In the genomic region with DNA sequence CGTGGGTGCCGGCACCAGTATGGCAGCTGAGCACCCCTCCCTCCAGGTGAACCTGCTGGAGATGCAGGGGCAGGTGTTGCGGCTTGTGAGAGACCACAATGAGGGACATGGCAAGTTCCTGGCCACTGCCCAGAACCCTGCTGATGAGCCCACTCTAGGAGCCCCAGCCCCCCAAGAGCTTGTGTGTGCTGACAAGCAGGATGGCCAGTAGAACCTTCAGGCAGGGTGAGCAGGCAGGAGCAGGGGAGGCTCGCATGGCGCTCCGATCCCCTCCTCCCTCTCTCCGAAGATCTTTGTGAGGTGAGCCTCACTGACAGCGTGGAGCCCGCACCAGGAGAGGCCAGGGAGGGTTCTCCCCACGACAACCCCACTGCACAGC, we compare ENCODE assay signal across 29 cellular contexts. TPM values are rescaled to one million over a fixed set of nuclear protein-coding genes. Genes with fewer than 3 reads are reported as not detected.
A peak's percentile ranks its signal among the peaks of the same experiment; 100 is the strongest.
DNase-seq lines count a peak whose midpoint lies in the region; ATAC-seq and TF ChIP-seq lines count a peak whose summit lies in the region.
"Had no signal": no experiment of that assay in that cellular context is flagged by ENCODE, and none has a peak within 500 bp of the region (broad histone marks: within the 10 kb centered on the region; RNA-seq: fewer than 3 reads in every experiment).

No MANE protein-coding gene starts in this region.

- DNase-seq in right atrium auricular region (ENCODE audit: low spot score): peak; percentile 57
- no peak for DNase-seq in heart left ventricle
- peak; percentile 5 for DNase-seq in NCI-H146 treated with DMSO at 0.1 percent for 48 hours (lab: John Stamatoyannopoulos, UW; ENCODE audit: unreplicated experiment)
- no peak for DNase-seq in dorsolateral prefrontal cortex
- no peak for DNase-seq in stomach
- no peak for DNase-seq in COLO829 (ENCODE audit: low spot score)
- DNase-seq in activated gamma-delta T cell treated with Interleukin-2 at 50 U/mL for 16 hours: no peak
- DNase-seq: activated CD4-positive, alpha-beta memory T cell treated with anti-CD3 and anti-CD28 coated beads, Interleukin-2, amount 10 ng/mL, durations not matched to agents 7 days and 5 days; activated CD4-positive, CD25-positive, alpha-beta regulatory T cell; activated effector memory CD4-positive, alpha-beta T cell treated with Interleukin-2 at 50 U/mL for 16 hours; activated naive CD8-positive, alpha-beta T cell treated with anti-CD3 and anti-CD28 coated beads, Interleukin-2, amount 10 ng/mL, durations not matched to agents 7 days and 5 days; foreskin melanocyte; immature natural killer cell; left lung; MG63; midbrain; naive thymus-derived CD8-positive, alpha-beta T cell; NCI-H187; NCI-H226; PC-9; stimulated activated CD4-positive, alpha-beta T cell treated with anti-CD3 and anti-CD28 coated beads, Interleukin-12 subunit alpha, Interleukin-12 subunit beta, amount 100 ng/mL, for 4 hours; stimulated activated CD4-positive, alpha-beta T cell treated with anti-CD3 and anti-CD28 coated beads, Interleukin-4, amount 100 ng/mL, for 24 hours; stimulated activated naive CD4-positive, alpha-beta T cell; thyroid gland had no signal

- TF ChIP-seq POLR2A in heart left ventricle (IDR thresholded peaks at IDR 0.05) (no peak), stomach (IDR thresholded peaks at IDR 0.05) (no peak)

- H3K27me3 ChIP-seq in right atrium auricular region (no peaks in the 10 kb centered on the region), heart left ventricle (no peaks in the 10 kb centered on the region), dorsolateral prefrontal cortex (no peaks in the 10 kb centered on the region), stomach (no peaks in the 10 kb centered on the region)
- H3K27me3 ChIP-seq: hepatocyte, left lung, MG63, thyroid gland had no signal

- no peaks in the 10 kb centered on the region for H3K9me3 ChIP-seq in right atrium auricular region
- peaks cover 0 to 5% (median 0%) of the 10 kb centered on the region in 12 donors for H3K9me3 ChIP-seq in heart left ventricle
- no peaks in the 10 kb centered on the region for H3K9me3 ChIP-seq in stomach
- H3K9me3 ChIP-seq: esophagus muscularis mucosa, left lung, MG63, thyroid gland had no signal

- no peaks in the 10 kb centered on the region for H3K36me3 ChIP-seq in right atrium auricular region
- no peaks in the 10 kb centered on the region for H3K36me3 ChIP-seq in heart left ventricle
- no peaks in the 10 kb centered on the region for H3K36me3 ChIP-seq in stomach
- H3K36me3 ChIP-seq: esophagus muscularis mucosa, left lung, MG63, thyroid gland had no signal

- intact Hi-C loops in heart left ventricle (cut with DNase I): no loop called here
- intact Hi-C loops in dorsolateral prefrontal cortex (cut with DNase I): no loop called here
- intact Hi-C loops in stomach (cut with DNase I; ENCODE audit: low total_unique reads): no loop called here

- H3K27ac ChIP-seq in right atrium auricular region (no peak overlapping the region), heart left ventricle (no peak overlapping the region), dorsolateral prefrontal cortex (peak overlapping the region in 22 of 59 donors; percentile 13 to 67 (median 39)), stomach (peak overlapping the region in 1 of 5 donors; percentile 46)
- H3K27ac ChIP-seq: C4-2B, esophagus muscularis mucosa, hepatocyte, left lung, PC-9, thyroid gland had no signal

- 48 to 67% (median 59%) methylated on average over 5 to 10 of the region's 10 CpGs for WGBS in heart left ventricle, 4 donors
- WGBS in stomach, 5 donors: 32 to 53% (median 48%) methylated on average over 6 to 10 of the region's 10 CpGs

- H3K4me3 ChIP-seq in right atrium auricular region (no peak overlapping the region), heart left ventricle (no peak overlapping the region), dorsolateral prefrontal cortex (peak overlapping the region in 52 of 59 donors; percentile 10 to 56 (median 38)), stomach (peak overlapping the region in 3 of 4 donors; percentile 6 to 24 (median 13))
- H3K4me3 ChIP-seq: esophagus muscularis mucosa, hepatocyte, left lung, MG63, PC-9, thyroid gland had no signal

- no peak for TF ChIP-seq CTCF in right atrium auricular region (IDR thresholded peaks at IDR 0.05)
- TF ChIP-seq CTCF in heart left ventricle (IDR thresholded peaks at IDR 0.05): no peak
- no peak for TF ChIP-seq CTCF in dorsolateral prefrontal cortex (IDR thresholded peaks at IDR 0.05 in 54 of 56, conservative IDR thresholded peaks at IDR 0.05 in 2 of 56; ENCODE audit: low read depth in 1 of 56, partially characterized antibody in 56 of 56)
- no peak for TF ChIP-seq CTCF in stomach (IDR thresholded peaks at IDR 0.05)

- peaks cover 0 to 12% of the 10 kb centered on the region in 2 donors for H3K4me1 ChIP-seq in right atrium auricular region
- H3K4me1 ChIP-seq in heart left ventricle: peaks cover 0 to 4% (median 0%) of the 10 kb centered on the region in 12 donors
- H3K4me1 ChIP-seq in stomach: peaks cover 0 to 34% (median 19%) of the 10 kb centered on the region in 4 donors

- TF ChIP-seq EP300 in stomach (IDR thresholded peaks at IDR 0.05): no peak

- ATAC-seq in heart left ventricle: no peak
- no peak for ATAC-seq in GM21825 (IDR thresholded peaks at IDR 0.05; ENCODE audit: unreplicated experiment)
- ATAC-seq: HCT116; left lung; naive thymus-derived CD8-positive, alpha-beta T cell had no signal

RNA-seq across cellular contexts. Expression of gene NGRN, which starts 29.8 kb away (rescaled TPM):
- 100 to 1,000 TPM; 107 to 110 TPM for total RNA-seq in right atrium auricular region
- 100 to 1,000 TPM in 8 of 9 donors, 10 to 100 TPM in 1; 93.2 to 149 (median 116) TPM for total RNA-seq in heart left ventricle
- 100 to 1,000 TPM; 119 to 142 TPM for polyA plus RNA-seq in heart left ventricle
- 100 to 1,000 TPM; 106 to 361 (median 278) TPM for total RNA-seq in dorsolateral prefrontal cortex
- 10 to 100 TPM; 24.0 to 97.4 (median 61.3) TPM for total RNA-seq in stomach
- polyA plus RNA-seq in stomach: 10 to 100 TPM; 51.1 to 70.3 (median 55.3) TPM

RNA-seq across cellular contexts. Expression of gene TTLL13, which starts 45.9 kb away (rescaled TPM):
- total RNA-seq in right atrium auricular region: not detected
- under 1 TPM in 4 of 9 donors, not detected in 5; 0.13 to 0.35 (median 0.23) TPM for total RNA-seq in heart left ventricle
- polyA plus RNA-seq in heart left ventricle: under 1 TPM; 0.07 to 0.11 TPM
- total RNA-seq in dorsolateral prefrontal cortex: 1 to 10 TPM in 56 of 120 experiments, under 1 TPM in 51, not detected in 13; 0.14 to 3.2 (median 1.1) TPM
- total RNA-seq in stomach: not detected
- under 1 TPM in 1 of 3 donors, not detected in 2; 0.10 TPM for polyA plus RNA-seq in stomach
- total RNA-seq: hepatocyte had no signal
- polyA plus RNA-seq: hepatocyte; naive thymus-derived CD8-positive, alpha-beta T cell had no signal

RNA-seq across cellular contexts. Expression of gene ZNF774, which starts 56.8 kb away (rescaled TPM):
- total RNA-seq in right atrium auricular region (1 to 10 TPM; 3.7 to 4.3 TPM), heart left ventricle (1 to 10 TPM; 2.1 to 9.9 (median 5.9) TPM), dorsolateral prefrontal cortex (10 to 100 TPM; 10.6 to 38.4 (median 20.8) TPM), stomach (1 to 10 TPM in 4 of 5 donors, under 1 TPM in 1; 0.58 to 7.1 (median 2.9) TPM)
- polyA plus RNA-seq in heart left ventricle (1 to 10 TPM; 3.1 to 4.2 TPM), stomach (1 to 10 TPM in 2 of 3 donors, under 1 TPM in 1; 0.93 to 2.0 (median 1.2) TPM)

Comparison
In these comparisons a context has a peak if more than half of its experiments do, and no peak if none do; other contexts are left out.
1. DNase-seq: peak in right atrium auricular region (single experiment) and NCI-H146 treated with DMSO at 0.1 percent for 48 hours (single experiment); none in heart left ventricle (0 of 5), dorsolateral prefrontal cortex (0 of 10), stomach (single experiment), COLO829 (single experiment) and activated gamma-delta T cell treated with Interleukin-2 at 50 U/mL for 16 hours (single experiment).
2. H3K4me3 ChIP-seq: peak in dorsolateral prefrontal cortex (52 of 59) and stomach (3 of 4); none in right atrium auricular region (0 of 2) and heart left ventricle (0 of 12).